23 cellular contexts compared by ENCODE assay signal in genomic region chr4:39451423-39452023, GRCh38. TPM values are rescaled to one million over a fixed set of nuclear protein-coding genes. Genes with fewer than 3 reads are reported as not detected.
DNase-seq lines count a peak whose midpoint lies in the region; ATAC-seq and TF ChIP-seq lines count a peak whose summit lies in the region.
"Had no signal": no experiment of that assay in that cellular context is flagged by ENCODE, and none has a peak within 500 bp of the region (broad histone marks: within the 10 kb centered on the region; RNA-seq: fewer than 3 reads in every experiment).

No MANE protein-coding gene starts in this region.

- H3K36me3 Mint-ChIP-seq in stimulated activated naive CD8-positive, alpha-beta T cell treated with anti-CD3 and anti-CD28 coated beads, Interleukin-15, Interleukin-2, amounts not matched to agents 100 ng/mL and 50 ng/mL, for 24 hours (ENCODE audit: low read depth): peaks cover 69% of the 10 kb centered on the region
- H3K36me3 Mint-ChIP-seq in endodermal cell (ENCODE audit: low read depth): peaks cover 51% of the 10 kb centered on the region

- no peak overlapping the region for H3K9ac ChIP-seq in endodermal cell (ENCODE audit: extremely low read depth, low read length, poor library complexity, severe bottlenecking)

- H3K4me1 ChIP-seq in endodermal cell (ENCODE audit: control insufficient read depth, insufficient read depth, low read length): no peaks in the 10 kb centered on the region
- H3K4me1 ChIP-seq in mucosa of descending colon (ENCODE audit: low read depth): peaks cover 18% of the 10 kb centered on the region

- peak overlapping the region; percentile 59 for H3K27ac Mint-ChIP-seq in stimulated activated naive CD8-positive, alpha-beta T cell treated with anti-CD3 and anti-CD28 coated beads, Interleukin-15, Interleukin-2, amounts not matched to agents 100 ng/mL and 50 ng/mL, for 24 hours
- H3K27ac Mint-ChIP-seq in stimulated activated naive CD8-positive, alpha-beta T cell treated with anti-CD3 and anti-CD28 coated beads, Interleukin-15, amount 100 ng/mL, for 72 hours: no peak overlapping the region
- H3K27ac Mint-ChIP-seq in endodermal cell: peak overlapping the region; percentile 0
- H3K27ac Mint-ChIP-seq: activated T-helper 2 cell treated with anti-CD3 and anti-CD28 coated beads, Interferon-gamma antibody, Interleukin-2, Interleukin-4, amounts not matched to agents 10 μg/mL and 5 μg/mL and 100 μg/mL, durations not matched to agents 14 hours and 24 hours and 36 hours had no signal

- intact Hi-C loops in mucosa of descending colon (cut with DNase I, micrococcal nuclease): no loop called here

- no peak for ATAC-seq in stimulated activated naive CD8-positive, alpha-beta T cell treated with anti-CD3 and anti-CD28 coated beads, Interleukin-15, amount 100 ng/mL, for 72 hours
- ATAC-seq in HG03135 (IDR thresholded peaks at IDR 0.05; ENCODE audit: unreplicated experiment): no peak
- no peak for ATAC-seq in mucosa of descending colon
- ATAC-seq: gastroesophageal sphincter had no signal

- H3K9me3 ChIP-seq in endodermal cell (ENCODE audit: control insufficient read depth, low read length) (no peaks in the 10 kb centered on the region), mucosa of descending colon (no peaks in the 10 kb centered on the region)
- H3K9me3 ChIP-seq: colonic mucosa, gastroesophageal sphincter, HAP-1, thyroid gland had no signal

- DNase-seq in stimulated activated naive CD8-positive, alpha-beta T cell treated with anti-CD3 and anti-CD28 coated beads, Interleukin-15, amount 100 ng/mL, for 72 hours: no peak
- peak; percentile 30 for DNase-seq in NB4 (ENCODE audit: low read depth)
- no peak for DNase-seq in endodermal cell
- DNase-seq in mucosa of descending colon: no peak
- DNase-seq in NCI-H1694 treated with DMSO at 0.1 percent for 48 hours (lab: John Stamatoyannopoulos, UW): no peak
- no peak for DNase-seq in middle frontal gyrus (ENCODE audit: extremely low spot score, low spot score)
- DNase-seq: activated CD4-positive, alpha-beta T cell treated with anti-CD3 and anti-CD28 coated beads, Interleukin-2, amount 50 U/mL, for 1 hour; colonic mucosa; COR-L47; GF-D8; NCI-H1436 treated with DMSO at 0.1 percent for 48 hours; PC-9; posterior cingulate gyrus; stimulated activated CD4-positive, alpha-beta T cell treated with anti-CD3 and anti-CD28 coated beads, Interleukin-4, amount 100 ng/mL, for 4 hours; thyroid gland had no signal

- H3K27me3 ChIP-seq in endodermal cell (ENCODE audit: control insufficient read depth, insufficient read depth, low read length, poor library complexity, severe bottlenecking): no peaks in the 10 kb centered on the region
- H3K27me3 ChIP-seq: colonic mucosa, gastroesophageal sphincter, thyroid gland had no signal

- no peak overlapping the region for H3K27ac ChIP-seq in endodermal cell (ENCODE audit: low read depth, low read length)
- H3K27ac ChIP-seq: colonic mucosa, skin epidermis, thyroid gland had no signal

- no peaks in the 10 kb centered on the region for H3K27me3 Mint-ChIP-seq in stimulated activated naive CD8-positive, alpha-beta T cell treated with anti-CD3 and anti-CD28 coated beads, Interleukin-15, Interleukin-2, amounts not matched to agents 100 ng/mL and 50 ng/mL, for 24 hours
- no peaks in the 10 kb centered on the region for H3K27me3 Mint-ChIP-seq in stimulated activated naive CD8-positive, alpha-beta T cell treated with anti-CD3 and anti-CD28 coated beads, Interleukin-15, amount 100 ng/mL, for 72 hours
- H3K27me3 Mint-ChIP-seq in endodermal cell (ENCODE audit: insufficient read depth): no peaks in the 10 kb centered on the region

- no peak overlapping the region for H3K4me3 ChIP-seq in NB4 (ENCODE audit: low read depth, low read length)
- H3K4me3 ChIP-seq in endodermal cell (ENCODE audit: low read length): no peak overlapping the region
- no peak overlapping the region for H3K4me3 ChIP-seq in mucosa of descending colon
- H3K4me3 ChIP-seq: colonic mucosa, gastroesophageal sphincter, HAP-1, PC-9, SK-N-MC, skin epidermis, thyroid gland had no signal

- H3K4me1 Mint-ChIP-seq in stimulated activated naive CD8-positive, alpha-beta T cell treated with anti-CD3 and anti-CD28 coated beads, Interleukin-15, Interleukin-2, amounts not matched to agents 100 ng/mL and 50 ng/mL, for 24 hours (ENCODE audit: low read depth): peaks cover 57% of the 10 kb centered on the region
- H3K4me1 Mint-ChIP-seq in stimulated activated naive CD8-positive, alpha-beta T cell treated with anti-CD3 and anti-CD28 coated beads, Interleukin-15, amount 100 ng/mL, for 72 hours: peaks cover 68% of the 10 kb centered on the region
- H3K4me1 Mint-ChIP-seq in endodermal cell: peaks cover 11% of the 10 kb centered on the region

- no peak for TF ChIP-seq CTCF in NB4 (IDR thresholded peaks at IDR 0.05; ENCODE audit: low read depth, low read length)
- no peak for TF ChIP-seq CTCF in endodermal cell (conservative IDR thresholded peaks at IDR 0.05)
- TF ChIP-seq CTCF in mucosa of descending colon (IDR thresholded peaks at IDR 0.05): no peak

- no peaks in the 10 kb centered on the region for H3K9me3 Mint-ChIP-seq in stimulated activated naive CD8-positive, alpha-beta T cell treated with anti-CD3 and anti-CD28 coated beads, Interleukin-15, Interleukin-2, amounts not matched to agents 100 ng/mL and 50 ng/mL, for 24 hours
- no peaks in the 10 kb centered on the region for H3K9me3 Mint-ChIP-seq in stimulated activated naive CD8-positive, alpha-beta T cell treated with anti-CD3 and anti-CD28 coated beads, Interleukin-15, amount 100 ng/mL, for 72 hours
- no peaks in the 10 kb centered on the region for H3K9me3 Mint-ChIP-seq in endodermal cell
- H3K9me3 Mint-ChIP-seq: activated T-helper 2 cell treated with anti-CD3 and anti-CD28 coated beads, Interferon-gamma antibody, Interleukin-2, Interleukin-4, amounts not matched to agents 10 μg/mL and 5 μg/mL and 100 μg/mL, durations not matched to agents 14 hours and 24 hours and 36 hours had no signal

- H3K4me3 Mint-ChIP-seq in stimulated activated naive CD8-positive, alpha-beta T cell treated with anti-CD3 and anti-CD28 coated beads, Interleukin-15, Interleukin-2, amounts not matched to agents 100 ng/mL and 50 ng/mL, for 24 hours: no peak overlapping the region
- no peak overlapping the region for H3K4me3 Mint-ChIP-seq in stimulated activated naive CD8-positive, alpha-beta T cell treated with anti-CD3 and anti-CD28 coated beads, Interleukin-15, amount 100 ng/mL, for 72 hours
- H3K4me3 Mint-ChIP-seq in endodermal cell: no peak overlapping the region

- peaks cover 77% of the 10 kb centered on the region for H3K36me3 ChIP-seq in endodermal cell (ENCODE audit: control insufficient read depth, insufficient read depth, low read length)
- peaks cover 17% of the 10 kb centered on the region for H3K36me3 ChIP-seq in mucosa of descending colon (ENCODE audit: low read depth)

- peak; percentile 19 for TF ChIP-seq POLR2A in NB4 (IDR thresholded peaks at IDR 0.05; ENCODE audit: extremely low read depth, insufficient read length)

- WGBS in endodermal cell (ENCODE audit: insufficient coverage in 1 of 2, insufficient read length in 1 of 2), 2 experiments: 93 to 96% methylated on average over 4 to 6 of the region's 6 CpGs

RNA-seq across cellular contexts. Expression of gene RPL9, which starts 7.2 kb away (rescaled TPM):
- total RNA-seq in endodermal cell: 1,000 to 10,000 TPM; 1,341 to 1,760 TPM
- polyA plus RNA-seq in endodermal cell (2013, experiment 1 of 2): 1,788 TPM
- 1,750 TPM for polyA plus RNA-seq in endodermal cell (2013, experiment 2 of 2)
- 1,000 to 10,000 TPM in 2 of 3 donors, 100 to 1,000 TPM in 1; 771 to 1,260 (median 1,019) TPM for total RNA-seq in mucosa of descending colon

RNA-seq across cellular contexts. Expression of gene LIAS, which starts 7.3 kb away (rescaled TPM):
- total RNA-seq in endodermal cell: 10 to 100 TPM; 17.6 to 17.9 TPM
- polyA plus RNA-seq in endodermal cell (2013, experiment 1 of 2): 17.8 TPM
- polyA plus RNA-seq in endodermal cell (2013, experiment 2 of 2): 14.3 TPM
- 10 to 100 TPM; 16.5 to 30.1 (median 22.4) TPM for total RNA-seq in mucosa of descending colon

RNA-seq across cellular contexts. Expression of gene KLB, which starts 44.8 kb away (rescaled TPM):
- total RNA-seq in endodermal cell (under 1 TPM in 1 of 2 donors, not detected in 1; 0.09 TPM), mucosa of descending colon (1 to 10 TPM in 1 of 3 donors, under 1 TPM in 2; 0.44 to 1.0 (median 0.92) TPM)
- not detected for polyA plus RNA-seq in endodermal cell (2013, experiment 1 of 2)
- polyA plus RNA-seq in endodermal cell (2013, experiment 2 of 2): not detected
- total RNA-seq: activated T-helper 2 cell treated with anti-CD3 and anti-CD28 coated beads, Interferon-gamma antibody, Interleukin-2, Interleukin-4, amounts not matched to agents 10 μg/mL and 5 μg/mL and 100 μg/mL, durations not matched to agents 14 hours and 24 hours and 36 hours; HT1080; PC-9 had no signal

Comparison
In these comparisons a context has a peak if more than half of its experiments do, and no peak if none do; other contexts are left out.
1. H3K27ac Mint-ChIP-seq: peak in stimulated activated naive CD8-positive, alpha-beta T cell treated with anti-CD3 and anti-CD28 coated beads, Interleukin-15, Interleukin-2, amounts not matched to agents 100 ng/mL and 50 ng/mL, for 24 hours (single experiment) and endodermal cell (single experiment); none in stimulated activated naive CD8-positive, alpha-beta T cell treated with anti-CD3 and anti-CD28 coated beads, Interleukin-15, amount 100 ng/mL, for 72 hours (0 of 2).